8 cellular contexts compared by ENCODE assay signal in genomic region chr14:30375280-30375892, GRCh38.
DNase-seq lines count a peak whose midpoint lies in the region; ATAC-seq and TF ChIP-seq lines count a peak whose summit lies in the region.

No MANE protein-coding gene starts in this region.

- intact Hi-C loops in Panc1 (cut with micrococcal nuclease; ENCODE audit: unreplicated experiment) = loop anchor here (5.0 to 10.0 kb wide), 2 partner anchors 67 to 149 kb away; no protein-coding TSS in a partner anchor
- intact Hi-C loops in activated T-helper 2 cell treated with anti-CD3 and anti-CD28 coated beads, Interferon-gamma antibody, Interleukin-2, Interleukin-4, amounts not matched to agents 10 μg/mL and 5 μg/mL and 100 μg/mL, durations not matched to agents 14 hours and 24 hours and 36 hours (cut with micrococcal nuclease) = loop anchor here (1.0 to 2.0 kb wide), 3 partner anchors 21 to 147 kb away; no protein-coding TSS in a partner anchor

- H3K27me3 ChIP-seq in Panc1 (ENCODE audit: control insufficient read depth, insufficient read depth, low read length) = no peaks in the 10 kb centered on the region

- TF ChIP-seq CTCF in Panc1 (IDR thresholded peaks at IDR 0.05) = peak; percentile 83

- H3K4me1 Mint-ChIP-seq in activated T-helper 2 cell treated with anti-CD3 and anti-CD28 coated beads, Interferon-gamma antibody, Interleukin-2, Interleukin-4, amounts not matched to agents 10 μg/mL and 5 μg/mL and 100 μg/mL, durations not matched to agents 14 hours and 24 hours and 36 hours (ENCODE audit: low read depth) = no peaks in the 10 kb centered on the region

- no peak overlapping the region for H3K27ac Mint-ChIP-seq in activated T-helper 2 cell treated with anti-CD3 and anti-CD28 coated beads, Interferon-gamma antibody, Interleukin-2, Interleukin-4, amounts not matched to agents 10 μg/mL and 5 μg/mL and 100 μg/mL, durations not matched to agents 14 hours and 24 hours and 36 hours

- POLR2A ChIA-PET in Panc1 (lab: Charles Lee) = no interaction called here

- peaks cover 17% of the 10 kb centered on the region for H3K27me3 Mint-ChIP-seq in activated T-helper 2 cell treated with anti-CD3 and anti-CD28 coated beads, Interferon-gamma antibody, Interleukin-2, Interleukin-4, amounts not matched to agents 10 μg/mL and 5 μg/mL and 100 μg/mL, durations not matched to agents 14 hours and 24 hours and 36 hours (ENCODE audit: low read depth)

- H3K36me3 Mint-ChIP-seq in activated T-helper 2 cell treated with anti-CD3 and anti-CD28 coated beads, Interferon-gamma antibody, Interleukin-2, Interleukin-4, amounts not matched to agents 10 μg/mL and 5 μg/mL and 100 μg/mL, durations not matched to agents 14 hours and 24 hours and 36 hours (ENCODE audit: low read depth) = no peaks in the 10 kb centered on the region

- H3K4me3 ChIP-seq in Panc1 (ENCODE audit: low read depth in 2 of 2, low read length in 2 of 2) = no peak overlapping the region

- no peaks in the 10 kb centered on the region for H3K36me3 ChIP-seq in Panc1 (ENCODE audit: control insufficient read depth, insufficient read depth, low read length)

- DNase-seq in GM03348 (ENCODE audit: low spot score) (peak; percentile 66), HT1080 (ENCODE audit: low read depth) (peak; percentile 49), Panc1 (ENCODE audit: low read depth, low spot score) (no peak), glomerular visceral epithelial cell (ENCODE audit: extremely low spot score) (peak; percentile 48), retina (peak; percentile 54), NCI-H774 (lab: John Stamatoyannopoulos, UW) (no peak)
- DNase-seq in activated T-helper 2 cell treated with anti-CD3 and anti-CD28 coated beads, Interferon-gamma antibody, Interleukin-2, Interleukin-4, amounts not matched to agents 10 μg/mL and 5 μg/mL and 100 μg/mL, durations not matched to agents 14 hours and 24 hours and 36 hours (ENCODE audit: low spot score) = peak; percentile 40

- H3K4me3 Mint-ChIP-seq in activated T-helper 2 cell treated with anti-CD3 and anti-CD28 coated beads, Interferon-gamma antibody, Interleukin-2, Interleukin-4, amounts not matched to agents 10 μg/mL and 5 μg/mL and 100 μg/mL, durations not matched to agents 14 hours and 24 hours and 36 hours (ENCODE audit: low read depth) = no peak overlapping the region

- BruUV-seq in Panc1 (replicated peaks; lab: Mats Ljungman, UMichigan) = no TSS peak

- H3K9me3 Mint-ChIP-seq in activated T-helper 2 cell treated with anti-CD3 and anti-CD28 coated beads, Interferon-gamma antibody, Interleukin-2, Interleukin-4, amounts not matched to agents 10 μg/mL and 5 μg/mL and 100 μg/mL, durations not matched to agents 14 hours and 24 hours and 36 hours = no peaks in the 10 kb centered on the region

- in situ Hi-C loops in Panc1 (cut with HindIII; ENCODE audit: low pct_unique_long_range_greater_than_20kb, low sequenced_read_pairs) = no loop called here

- no peaks in the 10 kb centered on the region for H3K9me3 ChIP-seq in Panc1 (ENCODE audit: control insufficient read depth, insufficient read depth, low read depth, low read length)

- ATAC-seq in GM21529 (IDR thresholded peaks at IDR 0.05; ENCODE audit: unreplicated experiment) (peak; percentile 98), Panc1 (peak; percentile 77; the same call in 1 of the 2 replicates)

- CTCF ChIA-PET in Panc1 (lab: Charles Lee) = interaction anchor here (1.3 kb wide), 1 partner anchor 147 kb away, joined by 4 read pairs; no protein-coding TSS in a partner anchor

- H3K27ac ChIP-seq in Panc1 (ENCODE audit: low read length) = no peak overlapping the region

- no peaks in the 10 kb centered on the region for H3K4me1 ChIP-seq in Panc1 (ENCODE audit: control insufficient read depth, insufficient read depth, low read length)

Comparison
In these comparisons a context has a peak if more than half of its experiments do, and no peak if none do; other contexts are left out.
1. DNase-seq: peak in GM03348 (single experiment), HT1080 (single experiment), activated T-helper 2 cell treated with anti-CD3 and anti-CD28 coated beads, Interferon-gamma antibody, Interleukin-2, Interleukin-4, amounts not matched to agents 10 μg/mL and 5 μg/mL and 100 μg/mL, durations not matched to agents 14 hours and 24 hours and 36 hours (single experiment), glomerular visceral epithelial cell (single experiment) and retina (single experiment); none in Panc1 (single experiment) and NCI-H774 (single experiment).